8 cellular contexts compared by ENCODE assay signal in genomic region chr3:143763568-143764162, GRCh38.
DNase-seq lines count a peak whose midpoint lies in the region; ATAC-seq and TF ChIP-seq lines count a peak whose summit lies in the region.
"Had no signal": no experiment of that assay in that cellular context is flagged by ENCODE, and none has a peak within 500 bp of the region (broad histone marks: within the 10 kb centered on the region; RNA-seq: fewer than 3 reads in every experiment).

No MANE protein-coding gene starts in this region.

- DNase-seq in ELR (ENCODE audit: low read depth) (peak; percentile 25), NAMALWA (ENCODE audit: low spot score) (peak; percentile 32), chondrocyte (ENCODE audit: low spot score) (no peak), nephron progenitor cell (no peak)
- no peak for DNase-seq in stimulated activated naive CD8-positive, alpha-beta T cell treated with anti-CD3 and anti-CD28 coated beads, Interleukin-15, amount 100 ng/mL, for 72 hours
- DNase-seq in activated CD8-positive, alpha-beta memory T cell treated with anti-CD3 and anti-CD28 coated beads for 24 hours, result no peak
- no peak for DNase-seq in activated CD4-positive, alpha-beta T cell treated with anti-CD3 and anti-CD28 coated beads, Interleukin-2, amount 50 U/mL, for 4 hours
- DNase-seq: naive B cell had no signal

- H3K36me3 Mint-ChIP-seq in chondrocyte (ENCODE audit: low read depth) (peaks cover 2% of the 10 kb centered on the region), nephron progenitor cell (ENCODE audit: low read depth) (no peaks in the 10 kb centered on the region)

- peaks cover 4% of the 10 kb centered on the region for H3K27me3 Mint-ChIP-seq in chondrocyte (ENCODE audit: low read depth)
- H3K27me3 Mint-ChIP-seq in nephron progenitor cell (ENCODE audit: low read depth, poor library complexity), result peaks cover 4% of the 10 kb centered on the region
- no peaks in the 10 kb centered on the region for H3K27me3 Mint-ChIP-seq in stimulated activated naive CD8-positive, alpha-beta T cell treated with anti-CD3 and anti-CD28 coated beads, Interleukin-15, amount 100 ng/mL, for 72 hours
- H3K27me3 Mint-ChIP-seq: naive B cell had no signal

- peaks cover 4% of the 10 kb centered on the region for H3K9me3 Mint-ChIP-seq in chondrocyte (ENCODE audit: low read depth)
- peaks cover 16% of the 10 kb centered on the region for H3K9me3 Mint-ChIP-seq in nephron progenitor cell
- H3K9me3 Mint-ChIP-seq in stimulated activated naive CD8-positive, alpha-beta T cell treated with anti-CD3 and anti-CD28 coated beads, Interleukin-15, amount 100 ng/mL, for 72 hours, result no peaks in the 10 kb centered on the region

- no peak for ATAC-seq in stimulated activated naive CD8-positive, alpha-beta T cell treated with anti-CD3 and anti-CD28 coated beads, Interleukin-15, amount 100 ng/mL, for 72 hours

- H3K4me1 Mint-ChIP-seq in chondrocyte (ENCODE audit: low read depth), result peaks cover 3% of the 10 kb centered on the region
- H3K4me1 Mint-ChIP-seq in nephron progenitor cell, result no peaks in the 10 kb centered on the region
- H3K4me1 Mint-ChIP-seq in stimulated activated naive CD8-positive, alpha-beta T cell treated with anti-CD3 and anti-CD28 coated beads, Interleukin-15, amount 100 ng/mL, for 72 hours, result no peaks in the 10 kb centered on the region

- no peak overlapping the region for H3K4me3 Mint-ChIP-seq in chondrocyte (ENCODE audit: unreplicated experiment)
- H3K4me3 Mint-ChIP-seq in nephron progenitor cell, result no peak overlapping the region
- H3K4me3 Mint-ChIP-seq in stimulated activated naive CD8-positive, alpha-beta T cell treated with anti-CD3 and anti-CD28 coated beads, Interleukin-15, amount 100 ng/mL, for 72 hours, result no peak overlapping the region
- H3K4me3 Mint-ChIP-seq: naive B cell had no signal

- H3K27ac Mint-ChIP-seq in chondrocyte (ENCODE audit: unreplicated experiment), result no peak overlapping the region
- H3K27ac Mint-ChIP-seq in nephron progenitor cell, result no peak overlapping the region
- H3K27ac Mint-ChIP-seq in stimulated activated naive CD8-positive, alpha-beta T cell treated with anti-CD3 and anti-CD28 coated beads, Interleukin-15, amount 100 ng/mL, for 72 hours, result no peak overlapping the region

- TF ChIP-seq CTCF in chondrocyte (IDR thresholded peaks at IDR 0.05) (peak; percentile 85), nephron progenitor cell (IDR thresholded peaks at IDR 0.05) (peak; percentile 49)

Comparison
In these comparisons a context has a peak if more than half of its experiments do, and no peak if none do; other contexts are left out.
1. DNase-seq: peak in ELR (single experiment) and NAMALWA (single experiment); none in chondrocyte (single experiment), nephron progenitor cell (single experiment), stimulated activated naive CD8-positive, alpha-beta T cell treated with anti-CD3 and anti-CD28 coated beads, Interleukin-15, amount 100 ng/mL, for 72 hours (0 of 2), activated CD8-positive, alpha-beta memory T cell treated with anti-CD3 and anti-CD28 coated beads for 24 hours (single experiment) and activated CD4-positive, alpha-beta T cell treated with anti-CD3 and anti-CD28 coated beads, Interleukin-2, amount 50 U/mL, for 4 hours (0 of 2).